Comparison of ENCODE assay signal across 8 cellular contexts in genomic region chr20:35171438-35171752, GRCh38. TPM values are rescaled to one million over a fixed set of nuclear protein-coding genes. Genes with fewer than 3 reads are reported as not detected.
DNase-seq lines count a peak whose midpoint lies in the region; ATAC-seq and TF ChIP-seq lines count a peak whose summit lies in the region.
"Had no signal": no experiment of that assay in that cellular context is flagged by ENCODE, and none has a peak within 500 bp of the region (broad histone marks: within the 10 kb centered on the region; RNA-seq: fewer than 3 reads in every experiment).

No MANE protein-coding gene starts in this region.

- H4K91ac ChIP-seq in H9 (ENCODE audit: insufficient read length, low read depth, low read length), result no peak overlapping the region

- peaks cover 11% of the 10 kb centered on the region for H3K23me2 ChIP-seq in H9 (ENCODE audit: insufficient read length, low read depth, low read length, poor library complexity, severe bottlenecking)

- H3K4me1 Mint-ChIP-seq in H9 (peaks cover 26 to 45% of the 10 kb centered on the region in 2 experiments), T-helper 17 cell (peaks cover 17% of the 10 kb centered on the region)

- no peak for DNase-seq in H9
- no peak for DNase-seq in T-helper 17 cell
- no peak for DNase-seq in fibroblast of the aortic adventitia (ENCODE audit: low read depth)
- DNase-seq: activated CD4-positive, alpha-beta T cell treated with anti-CD3 and anti-CD28 coated beads, Interleukin-2, amount 50 U/mL, for 1 hour had no signal

- no peak overlapping the region for H3K14ac ChIP-seq in H9 (ENCODE audit: insufficient read depth, low read length)

- no peaks in the 10 kb centered on the region for H3K79me2 ChIP-seq in H9 (ENCODE audit: insufficient read depth, low read length)

- H3K4me3 Mint-ChIP-seq in H9, result peak overlapping the region; percentile 1 to 79; a peak in 4 of 5 replicates
- peak overlapping the region; percentile 86 for H3K4me3 Mint-ChIP-seq in T-helper 17 cell

- H3K4me3 ChIP-seq in fibroblast of the aortic adventitia (ENCODE audit: low read depth, low read length), result peak overlapping the region; percentile 82
- peak overlapping the region; percentile 54 to 72 (median 69) for H3K4me3 ChIP-seq in skeletal muscle tissue (ENCODE audit: low read length in 3 of 3)

- H3K27me3 Mint-ChIP-seq in H9 (ENCODE audit: low read depth) (peaks cover 35% of the 10 kb centered on the region), T-helper 17 cell (no peaks in the 10 kb centered on the region)

- no peak overlapping the region for H2AFZ ChIP-seq in H9 (ENCODE audit: low read length)

- H2AK5ac ChIP-seq in H9 (ENCODE audit: insufficient read length, low read length), result no peak overlapping the region

- no peaks in the 10 kb centered on the region for H3K9me3 ChIP-seq in H9 (ENCODE audit: control insufficient read depth, low read depth, low read length)
- H3K9me3 ChIP-seq in T-helper 17 cell (ENCODE audit: control insufficient read depth, low read length, poor library complexity, severe bottlenecking), result no peaks in the 10 kb centered on the region
- H3K9me3 ChIP-seq in skeletal muscle tissue (ENCODE audit: control insufficient read depth in 3 of 3, low read length in 3 of 3), result no peaks in the 10 kb centered on the region

- TF ChIP-seq CTCF in H9 (conservative IDR thresholded peaks at IDR 0.05) (no peak), fibroblast of the aortic adventitia (IDR thresholded peaks at IDR 0.05; ENCODE audit: insufficient read depth, low read length) (no peak)

- peaks cover 7 to 10% (median 9%) of the 10 kb centered on the region in 3 experiments; a peak in 5 of 7 replicates for H3K36me3 Mint-ChIP-seq in H9 (ENCODE audit: insufficient read depth in 1 of 3, low read depth in 3 of 3)
- peaks cover 2% of the 10 kb centered on the region for H3K36me3 Mint-ChIP-seq in T-helper 17 cell (ENCODE audit: low read depth)

- H3K4me2 ChIP-seq in H9 (ENCODE audit: insufficient read depth, insufficient read length, low read length), result peak overlapping the region; percentile 50

- no peaks in the 10 kb centered on the region; the same call in 1 of the 2 replicates for H3K27me3 ChIP-seq in H9 (ENCODE audit: insufficient read depth, low read length)
- peaks cover 0 to 6% (median 0%) of the 10 kb centered on the region in 3 donors for H3K27me3 ChIP-seq in skeletal muscle tissue (ENCODE audit: control insufficient read depth in 3 of 3, insufficient read depth in 3 of 3, low read length in 3 of 3)

- no peak overlapping the region for H3K23ac ChIP-seq in H9 (ENCODE audit: insufficient read length, low read depth, low read length)

- no peaks in the 10 kb centered on the region for H4K20me1 ChIP-seq in H9 (ENCODE audit: control insufficient read depth, insufficient read depth, insufficient read length)

- peaks cover 0 to 4% (median 0%) of the 10 kb centered on the region in 3 donors for H3K36me3 ChIP-seq in skeletal muscle tissue (ENCODE audit: control insufficient read depth in 3 of 3, insufficient read depth in 3 of 3, low read length in 3 of 3)

- H3K4me1 ChIP-seq in H9 (ENCODE audit: insufficient read depth, low read length), result peaks cover 4% of the 10 kb centered on the region; the same call in 1 of the 2 replicates
- peaks cover 10 to 12% (median 12%) of the 10 kb centered on the region in 3 donors for H3K4me1 ChIP-seq in skeletal muscle tissue (ENCODE audit: control insufficient read depth in 3 of 3, insufficient read depth in 3 of 3, low read length in 3 of 3)

- H2BK5ac ChIP-seq in H9 (ENCODE audit: insufficient read length, low read length), result no peak overlapping the region

- H3T11ph ChIP-seq in H9 (ENCODE audit: low read length), result no peak overlapping the region

- H3K9me3 Mint-ChIP-seq in H9, result no peaks in the 10 kb centered on the region

- H2BK12ac ChIP-seq in H9 (ENCODE audit: insufficient read length, low read depth, low read length), result no peak overlapping the region

- H3K27ac Mint-ChIP-seq in H9 (no peak overlapping the region), T-helper 17 cell (no peak overlapping the region)

- WGBS in H9 (ENCODE audit: extremely low coverage, insufficient read length, low lambda C conversion rate), result no CpG with 5 or more reads among the region's 1 CpG

- H3K9ac ChIP-seq in H9 (ENCODE audit: extremely low read depth, insufficient read length, low read length) (no peak overlapping the region), skeletal muscle tissue (ENCODE audit: low read depth in 1 of 3, low read length in 3 of 3) (peak overlapping the region in 2 of 3 donors; percentile 64 to 68)

- no peak overlapping the region for H2BK15ac ChIP-seq in H9 (ENCODE audit: low read depth, low read length)

- H2BK20ac ChIP-seq in H9 (ENCODE audit: low read depth, low read length, poor library complexity, severe bottlenecking), result no peak overlapping the region

- no peak overlapping the region for H4K8ac ChIP-seq in H9 (replicated peaks; ENCODE audit: insufficient read length, low read depth, low read length)

- no peak overlapping the region for H2BK120ac ChIP-seq in H9 (ENCODE audit: low read depth, low read length, poor library complexity, severe bottlenecking)

- ATAC-seq in T-helper 17 cell (no peak), HG03520 (IDR thresholded peaks at IDR 0.05; ENCODE audit: unreplicated experiment) (no peak), GM18520 (IDR thresholded peaks at IDR 0.05; ENCODE audit: unreplicated experiment) (no peak), GM19023 (IDR thresholded peaks at IDR 0.05; ENCODE audit: unreplicated experiment) (no peak)

- no peak overlapping the region for H4K5ac ChIP-seq in H9 (ENCODE audit: insufficient read length, low read depth, low read length)

- no peak overlapping the region for H3K18ac ChIP-seq in H9 (ENCODE audit: insufficient read length, low read depth, low read length)

- H3K27ac ChIP-seq in H9 (ENCODE audit: insufficient read length, low read depth, low read length) (no peak overlapping the region), skeletal muscle tissue (ENCODE audit: low read depth, low read length) (no peak overlapping the region)

- H3K56ac ChIP-seq in H9 (ENCODE audit: insufficient read length, low read depth, low read length), result no peak overlapping the region

- H3K79me1 ChIP-seq in H9 (ENCODE audit: insufficient read depth, low read depth, low read length, poor library complexity, severe bottlenecking), result no peaks in the 10 kb centered on the region

- H3K4ac ChIP-seq in H9 (ENCODE audit: low read depth, low read length), result no peak overlapping the region

RNA-seq across cellular contexts. Expression of gene PROCR, which starts 0.5 kb away (rescaled TPM):
- total RNA-seq in H9 (2021) (5.8 and 6.4 TPM in 2 replicates), T-helper 17 cell (1 to 10 TPM in 1 of 2 donors, under 1 TPM in 1; 0.89 to 1.5 TPM), fibroblast of the aortic adventitia (ENCODE audit: low replicate concordance) (62.2 and 106 TPM in 2 replicates), skeletal muscle tissue (50.6 TPM)

RNA-seq across cellular contexts. Expression of gene EDEM2, which starts 24.3 kb away (rescaled TPM):
- total RNA-seq in H9 (2021), result 27.8 and 28.4 TPM in 2 replicates
- 10 to 100 TPM; 24.1 to 29.7 TPM for total RNA-seq in T-helper 17 cell
- 16.7 and 34.1 TPM in 2 replicates for total RNA-seq in fibroblast of the aortic adventitia (ENCODE audit: low replicate concordance)
- total RNA-seq in skeletal muscle tissue, result 7.8 TPM

RNA-seq across cellular contexts. Expression of gene MMP24, which starts 55.1 kb away (rescaled TPM):
- 23.0 and 24.7 TPM in 2 replicates for total RNA-seq in H9 (2021)
- under 1 TPM; 0.15 to 0.16 TPM for total RNA-seq in T-helper 17 cell
- 0.16 and 0.81 TPM in 2 replicates for total RNA-seq in fibroblast of the aortic adventitia (ENCODE audit: low replicate concordance)
- total RNA-seq in skeletal muscle tissue, result under 0.01 TPM

Comparison
In these comparisons a context has a peak if more than half of its experiments do, and no peak if none do; other contexts are left out.
1. RNA of gene MMP24, which starts 55.1 kb away (total RNA-seq): 23.0 to 24.7 TPM in H9; 0.16 to 0.81 TPM in fibroblast of the aortic adventitia, 0.15 to 0.16 TPM in T-helper 17 cell and under 0.01 TPM in skeletal muscle tissue (single experiment); every median in the first group is over 10 times any median in the second.